Comparison of ENCODE assay signal across 18 cellular contexts in genomic region chrX:27391601-27392000, GRCh38.
DNase-seq lines count a peak whose midpoint lies in the region; ATAC-seq, FAIRE-seq and TF ChIP-seq lines count a peak whose summit lies in the region.
"Had no signal": no experiment of that assay in that cellular context is flagged by ENCODE, and none has a peak within 500 bp of the region (broad histone marks: within the 10 kb centered on the region; RNA-seq: fewer than 3 reads in every experiment).

No MANE protein-coding gene starts in this region.

- no peak overlapping the region for H3K27ac Mint-ChIP-seq in astrocyte (ENCODE audit: unreplicated experiment)
- H3K27ac Mint-ChIP-seq: CD4-positive, alpha-beta T cell; H9 had no signal

- H3K4me2 ChIP-seq in astrocyte (ENCODE audit: low read length) = peak overlapping the region; percentile 54

- H4K20me1 ChIP-seq in astrocyte (ENCODE audit: insufficient read depth, low read length) = no peaks in the 10 kb centered on the region

- H3K4me1 Mint-ChIP-seq in astrocyte (ENCODE audit: low read depth, unreplicated experiment) = peaks cover 5% of the 10 kb centered on the region
- H3K4me1 Mint-ChIP-seq: H9 had no signal

- H3K27me3 Mint-ChIP-seq in astrocyte (ENCODE audit: low read depth, unreplicated experiment) = no peaks in the 10 kb centered on the region
- H3K27me3 Mint-ChIP-seq: CD4-positive, alpha-beta T cell had no signal

- H3K27me3 ChIP-seq in astrocyte (ENCODE audit: insufficient read depth, low read length) (no peaks in the 10 kb centered on the region), brain microvascular endothelial cell (replicated peaks) (no peaks in the 10 kb centered on the region)

- H3K9me3 ChIP-seq in astrocyte (ENCODE audit: insufficient read depth, low read depth, low read length) = no peaks in the 10 kb centered on the region
- H3K9me3 ChIP-seq: Caco-2 had no signal

- TF ChIP-seq CTCF in astrocyte (IDR thresholded peaks at IDR 0.05; ENCODE audit: insufficient read depth, low read depth, low read length) (no peak), brain microvascular endothelial cell (IDR thresholded peaks at IDR 0.05; ENCODE audit: low read depth, low read length, missing control alignments) (no peak)

- H3K9me3 Mint-ChIP-seq in astrocyte (ENCODE audit: unreplicated experiment) = no peaks in the 10 kb centered on the region
- H3K9me3 Mint-ChIP-seq: CD4-positive, alpha-beta T cell had no signal

- FAIRE-seq in astrocyte (lab: Jason Lieb, UNC) (peak; percentile 54), islet of Langerhans (lab: Jason Lieb, UNC) (peak; percentile 65)
- FAIRE-seq: H1, HTR-8/SVneo, K562 had no signal

- no peak for ATAC-seq in GM21528 (IDR thresholded peaks at IDR 0.05; ENCODE audit: low FRiP score, unreplicated experiment)
- ATAC-seq: K562 had no signal

- H3K79me2 ChIP-seq in astrocyte (ENCODE audit: insufficient read depth, low read length) = no peaks in the 10 kb centered on the region

- no peak overlapping the region for H2AFZ ChIP-seq in astrocyte (ENCODE audit: low read depth, low read length)

- H3K4me1 ChIP-seq in astrocyte (ENCODE audit: insufficient read depth, low read length) = no peaks in the 10 kb centered on the region
- H3K4me1 ChIP-seq: Caco-2 had no signal

- DNase-seq in astrocyte (ENCODE audit: low read depth) (peak; percentile 23), brain microvascular endothelial cell (peak; percentile 0), GM19240 (ENCODE audit: insufficient read length, low spot score) (no peak), DMS79 treated with DMSO at 0.1 percent for 48 hours (lab: John Stamatoyannopoulos, UW) (no peak)
- DNase-seq: AML-193; Caco-2; CD4-positive, alpha-beta T cell; DMS153; DMS79; GF-D8; H9; IMR-90 had no signal

- H3K27ac ChIP-seq in astrocyte (ENCODE audit: low read depth, low read length) (no peak overlapping the region), brain microvascular endothelial cell (no peak overlapping the region)
- H3K27ac ChIP-seq: C4-2B had no signal

- no peaks in the 10 kb centered on the region for H3K36me3 Mint-ChIP-seq in astrocyte (ENCODE audit: low read depth, unreplicated experiment)

- H3K9ac ChIP-seq in astrocyte (ENCODE audit: low read length) = no peak overlapping the region

- in situ Hi-C loops in brain microvascular endothelial cell (cut with HindIII; ENCODE audit: low pct_ligation_motif_present, low sequenced_read_pairs) = no loop called here

- no peak overlapping the region for H3K4me3 ChIP-seq in astrocyte (ENCODE audit: insufficient read depth, low read depth, low read length)
- H3K4me3 ChIP-seq in brain microvascular endothelial cell (ENCODE audit: low read depth, low read length) = no peak overlapping the region
- H3K4me3 ChIP-seq: K562 had no signal

- H3K36me3 ChIP-seq in astrocyte (ENCODE audit: insufficient read depth, low read length) = no peaks in the 10 kb centered on the region
- no peaks in the 10 kb centered on the region for H3K36me3 ChIP-seq in brain microvascular endothelial cell (replicated peaks)

- no peak overlapping the region for H3K4me3 Mint-ChIP-seq in astrocyte (ENCODE audit: unreplicated experiment)
- H3K4me3 Mint-ChIP-seq: CD4-positive, alpha-beta T cell; H9 had no signal

Comparison
In these comparisons a context has a peak if more than half of its experiments do, and no peak if none do; other contexts are left out.
1. DNase-seq: peak in astrocyte (single experiment) and brain microvascular endothelial cell (single experiment); none in GM19240 (single experiment) and DMS79 treated with DMSO at 0.1 percent for 48 hours (single experiment).